Comparison of ENCODE assay signal across 17 cellular contexts in genomic region chr1:33269621-33270020, GRCh38. TPM values are rescaled to one million over a fixed set of nuclear protein-coding genes. Genes with fewer than 3 reads are reported as not detected.
DNase-seq lines count a peak whose midpoint lies in the region; ATAC-seq and TF ChIP-seq lines count a peak whose summit lies in the region.
"Had no signal": no experiment of that assay in that cellular context is flagged by ENCODE, and none has a peak within 500 bp of the region (broad histone marks: within the 10 kb centered on the region; RNA-seq: fewer than 3 reads in every experiment).

No MANE protein-coding gene starts in this region.

- 71 to 73% methylated on average over 5 of the region's 5 CpGs for WGBS in heart right ventricle, 2 donors
- WGBS in gastroesophageal sphincter (ENCODE audit: low coverage in 1 of 2), 2 donors: 60 to 80% methylated on average over 1 of the region's 5 CpGs
- 73 to 94% methylated on average over 2 to 5 of the region's 5 CpGs for WGBS in upper lobe of left lung, 2 donors

- no peak overlapping the region for H3K4me2 ChIP-seq in osteoblast (ENCODE audit: insufficient read depth, low read length)

- H4K20me1 ChIP-seq in osteoblast (ENCODE audit: insufficient read depth, low read length): peaks cover 71% of the 10 kb centered on the region

- H3K36me3 ChIP-seq in heart right ventricle (peaks cover 0 to 31% (median 0%) of the 10 kb centered on the region in 9 donors), gastroesophageal sphincter (peaks cover 0 to 20% of the 10 kb centered on the region in 2 donors), osteoblast (ENCODE audit: insufficient read depth, low read length) (peaks cover 6% of the 10 kb centered on the region), upper lobe of left lung (peaks cover 0 to 14% (median 0%) of the 10 kb centered on the region in 4 donors)
- H3K36me3 ChIP-seq: MG63 had no signal

- intact Hi-C loops in heart right ventricle (cut with DNase I) (no loop called here), left ventricle myocardium superior (cut with micrococcal nuclease) (no loop called here)

- H3K27me3 ChIP-seq in heart right ventricle (no peaks in the 10 kb centered on the region), gastroesophageal sphincter (no peaks in the 10 kb centered on the region), osteoblast (ENCODE audit: insufficient read depth, low read length) (no peaks in the 10 kb centered on the region), upper lobe of left lung (no peaks in the 10 kb centered on the region)
- H3K27me3 ChIP-seq: MG63 had no signal

- TF ChIP-seq POLR2A in gastroesophageal sphincter (IDR thresholded peaks at IDR 0.05): no peak
- no peak for TF ChIP-seq POLR2A in upper lobe of left lung (IDR thresholded peaks at IDR 0.05)

- H3K27ac ChIP-seq in heart right ventricle (peak overlapping the region in 8 of 10 donors; percentile 2 to 74 (median 34)), gastroesophageal sphincter (peak overlapping the region in 3 of 4 donors; percentile 49 to 70 (median 62)), osteoblast (ENCODE audit: low read depth, low read length) (no peak overlapping the region), upper lobe of left lung (peak overlapping the region in 3 of 4 donors; percentile 49 to 66 (median 64))
- H3K27ac ChIP-seq: C4-2B had no signal

- peaks cover 0 to 84% (median 43%) of the 10 kb centered on the region in 9 donors for H3K4me1 ChIP-seq in heart right ventricle
- H3K4me1 ChIP-seq in gastroesophageal sphincter: peaks cover 0 to 71% (median 28%) of the 10 kb centered on the region in 3 donors
- H3K4me1 ChIP-seq in osteoblast (ENCODE audit: insufficient read depth, low read length): no peaks in the 10 kb centered on the region
- H3K4me1 ChIP-seq in upper lobe of left lung: peaks cover 16 to 45% (median 22%) of the 10 kb centered on the region in 4 donors

- H3K9me3 ChIP-seq in heart right ventricle (no peaks in the 10 kb centered on the region), gastroesophageal sphincter (no peaks in the 10 kb centered on the region), osteoblast (ENCODE audit: low read depth, low read length) (no peaks in the 10 kb centered on the region), upper lobe of left lung (no peaks in the 10 kb centered on the region)
- H3K9me3 ChIP-seq: MG63 had no signal

- no peak for DNase-seq in heart right ventricle
- DNase-seq in left ventricle myocardium superior: no peak
- DNase-seq in osteoblast (ENCODE audit: insufficient read length, low spot score, missing footprints): peak; percentile 42
- DNase-seq in upper lobe of left lung: no peak
- no peak for DNase-seq in NCI-H1417 (lab: John Stamatoyannopoulos, UW)
- DNase-seq: COR-L47, DMS153, MG63, NCI-H1105, NCI-H187, NCI-H2171, NCI-H446 treated with DMSO at 0.1 percent for 48 hours, NCI-H748 treated with DMSO at 0.1 percent for 48 hours had no signal

- no peak overlapping the region for H2AFZ ChIP-seq in osteoblast (ENCODE audit: low read length)

- TF ChIP-seq CTCF in heart right ventricle (IDR thresholded peaks at IDR 0.05) (no peak), gastroesophageal sphincter (IDR thresholded peaks at IDR 0.05) (no peak), osteoblast (IDR thresholded peaks at IDR 0.05; ENCODE audit: extremely low read depth, low read depth, low read length) (no peak), upper lobe of left lung (IDR thresholded peaks at IDR 0.05) (no peak)

- H3K79me2 ChIP-seq in osteoblast (ENCODE audit: insufficient read depth, low read length): peaks cover 58% of the 10 kb centered on the region

- H3K4me3 ChIP-seq in heart right ventricle (no peak overlapping the region), gastroesophageal sphincter (no peak overlapping the region), osteoblast (ENCODE audit: insufficient read depth, low read length) (no peak overlapping the region), upper lobe of left lung (no peak overlapping the region)
- H3K4me3 ChIP-seq: MG63 had no signal

- TF ChIP-seq EP300 in gastroesophageal sphincter (IDR thresholded peaks at IDR 0.05) (no peak), upper lobe of left lung (IDR thresholded peaks at IDR 0.05) (no peak)

- ATAC-seq in heart right ventricle (no peak), left ventricle myocardium superior (no peak), gastroesophageal sphincter (peak; percentile 7), upper lobe of left lung (ENCODE audit: low FRiP score in 2 of 2) (no peak), GM21723 (IDR thresholded peaks at IDR 0.05; ENCODE audit: unreplicated experiment) (no peak), HG03571 (IDR thresholded peaks at IDR 0.05; ENCODE audit: unreplicated experiment) (no peak)

RNA-seq across cellular contexts. Expression of gene ZNF362, which starts 13.3 kb away (rescaled TPM):
- 10 to 100 TPM; 28.5 to 39.2 (median 32.3) TPM for total RNA-seq in heart right ventricle
- 10 to 100 TPM in 1 of 2 donors, 1 to 10 TPM in 1; 9.1 to 25.9 TPM for polyA plus RNA-seq in heart right ventricle
- total RNA-seq in left ventricle myocardium superior: 37.8 TPM
- total RNA-seq in gastroesophageal sphincter: 10 to 100 TPM; 14.6 to 29.2 (median 24.1) TPM
- total RNA-seq in osteoblast: 13.4 and 18.9 TPM in 2 replicates
- total RNA-seq in upper lobe of left lung: 10 to 100 TPM; 14.9 to 41.0 (median 21.3) TPM

RNA-seq across cellular contexts. Expression of gene A3GALT2, which starts 51.3 kb away (rescaled TPM):
- under 1 TPM in 1 of 10 donors, not detected in 9; 0.25 TPM for total RNA-seq in heart right ventricle
- polyA plus RNA-seq in heart right ventricle: not detected
- not detected for total RNA-seq in left ventricle myocardium superior
- total RNA-seq in gastroesophageal sphincter: under 1 TPM in 1 of 4 donors, not detected in 3; 0.67 TPM
- under 0.01 TPM in 1 of 2 replicates, not detected in the other for total RNA-seq in osteoblast
- under 1 TPM in 2 of 6 donors, not detected in 4; 0.79 to 0.91 TPM for total RNA-seq in upper lobe of left lung
